In the genomic region with DNA sequence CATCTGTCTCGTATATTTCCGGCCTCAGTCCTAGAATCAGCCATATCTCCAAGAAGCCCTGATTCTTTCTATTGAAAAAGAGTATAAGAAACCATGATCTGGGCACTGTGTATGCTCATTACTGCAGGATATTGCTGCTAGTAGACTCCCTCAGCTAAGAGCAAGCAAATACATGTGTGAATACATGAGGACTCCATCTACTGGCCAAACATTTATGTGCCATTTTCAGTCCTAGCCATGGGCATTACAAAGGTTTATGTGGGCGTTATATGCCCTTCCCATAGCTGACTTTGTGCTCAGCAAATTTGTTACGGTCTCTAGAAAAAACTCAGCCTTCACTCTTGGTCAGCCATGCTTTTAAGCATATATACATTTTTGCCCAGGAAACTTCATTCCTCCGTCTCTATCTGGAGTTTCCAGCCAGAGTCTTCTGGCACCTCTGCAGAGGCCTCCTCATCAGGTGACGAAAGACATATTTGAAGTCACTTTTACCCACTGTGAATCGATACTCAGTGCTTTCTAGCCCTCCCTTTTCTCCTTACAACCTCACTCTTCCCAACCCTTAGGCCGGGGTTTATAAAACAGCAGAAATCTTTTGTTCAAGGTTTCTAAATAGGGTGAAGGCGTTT, we compare ENCODE assay signal across 10 cellular contexts.
DNase-seq lines count a peak whose midpoint lies in the region; ATAC-seq and TF ChIP-seq lines count a peak whose summit lies in the region.
"Had no signal": no experiment of that assay in that cellular context is flagged by ENCODE, and none has a peak within 500 bp of the region (broad histone marks: within the 10 kb centered on the region; RNA-seq: fewer than 3 reads in every experiment).

No MANE protein-coding gene starts in this region.

- no peak overlapping the region for H3K4me3 Mint-ChIP-seq in activated CD4-positive, alpha-beta T cell treated with anti-CD3 and anti-CD28 coated beads, Interleukin-2, amount 10 ng/mL, durations not matched to agents 24 days and 14 days

- H3K27me3 ChIP-seq in BE2C = no peaks in the 10 kb centered on the region
- H3K27me3 ChIP-seq: neutrophil had no signal

- peaks cover 3% of the 10 kb centered on the region for H3K9me3 Mint-ChIP-seq in activated CD4-positive, alpha-beta T cell treated with anti-CD3 and anti-CD28 coated beads, Interleukin-2, amount 10 ng/mL, durations not matched to agents 24 days and 14 days

- H4K20me1 ChIP-seq in OCI-LY7 (ENCODE audit: insufficient read depth, low read length) = no peaks in the 10 kb centered on the region

- no peaks in the 10 kb centered on the region for H3K79me2 ChIP-seq in OCI-LY7 (ENCODE audit: insufficient read depth, low read depth, low read length)

- CTCF ChIA-PET in OCI-LY7 (lab: Charles Lee; ENCODE audit: unreplicated experiment) = no interaction called here

- H3K27ac ChIP-seq in OCI-LY7 (ENCODE audit: low read depth, low read length, poor library complexity, severe bottlenecking) = no peak overlapping the region
- H3K27ac ChIP-seq: neutrophil had no signal

- H3K27me3 Mint-ChIP-seq in activated CD4-positive, alpha-beta T cell treated with anti-CD3 and anti-CD28 coated beads, Interleukin-2, amount 10 ng/mL, durations not matched to agents 24 days and 14 days = no peaks in the 10 kb centered on the region

- H3K4me1 ChIP-seq in BE2C (no peaks in the 10 kb centered on the region), OCI-LY7 (ENCODE audit: insufficient read depth, low read length, poor library complexity, severe bottlenecking) (no peaks in the 10 kb centered on the region)

- H3K36me3 Mint-ChIP-seq in activated CD4-positive, alpha-beta T cell treated with anti-CD3 and anti-CD28 coated beads, Interleukin-2, amount 10 ng/mL, durations not matched to agents 24 days and 14 days (ENCODE audit: low read depth) = no peaks in the 10 kb centered on the region

- POLR2A ChIA-PET in OCI-LY7 (lab: Charles Lee) = no interaction called here

- DNase-seq in BE2C (peak; percentile 25), HT1080 (ENCODE audit: low read depth) (peak; percentile 47), OCI-LY7 (ENCODE audit: low spot score) (no peak), globus pallidus (ENCODE audit: low spot score) (peak; percentile 16)
- DNase-seq in activated CD4-positive, alpha-beta T cell treated with anti-CD3 and anti-CD28 coated beads, Interleukin-2, amount 10 ng/mL, durations not matched to agents 24 days and 14 days = no peak
- no peak for DNase-seq in activated effector memory CD4-positive, alpha-beta T cell treated with anti-CD3 and anti-CD28 coated beads, Interleukin-2, amount 50 U/mL, for 16 hours
- DNase-seq: T-helper 2 cell had no signal

- H3K9me2 ChIP-seq in OCI-LY7 (ENCODE audit: insufficient read depth, low read length) = no peaks in the 10 kb centered on the region

- H2AFZ ChIP-seq in OCI-LY7 (ENCODE audit: low read length) = no peak overlapping the region

- intact Hi-C loops in OCI-LY7 (cut with micrococcal nuclease; ENCODE audit: unreplicated experiment) = no loop called here
- intact Hi-C loops in activated CD4-positive, alpha-beta T cell treated with anti-CD3 and anti-CD28 coated beads, Interleukin-2, amount 10 ng/mL, durations not matched to agents 24 days and 14 days (cut with micrococcal nuclease) = no loop called here

- H3K9me3 ChIP-seq in BE2C = no peaks in the 10 kb centered on the region
- no peaks in the 10 kb centered on the region for H3K9me3 ChIP-seq in OCI-LY7 (ENCODE audit: low read length)
- H3K9me3 ChIP-seq: neutrophil had no signal

- H3K4me2 ChIP-seq in OCI-LY7 (ENCODE audit: low read length) = no peak overlapping the region

- H3K4me3 ChIP-seq in BE2C (ENCODE audit: low read depth, low read length) (no peak overlapping the region), OCI-LY7 (ENCODE audit: low read depth, low read length, poor library complexity, severe bottlenecking) (no peak overlapping the region)

- BruUV-seq in OCI-LY7 (replicated peaks; lab: Mats Ljungman, UMichigan) = no TSS peak

- H3K27ac Mint-ChIP-seq in activated CD4-positive, alpha-beta T cell treated with anti-CD3 and anti-CD28 coated beads, Interleukin-2, amount 10 ng/mL, durations not matched to agents 24 days and 14 days = no peak overlapping the region

- TF ChIP-seq CTCF in BE2C (IDR thresholded peaks at IDR 0.05; ENCODE audit: low read depth, low read length) (peak; percentile 72), OCI-LY7 (conservative IDR thresholded peaks at IDR 0.05; ENCODE audit: low read length) (peak; percentile 40)

- H3K36me3 ChIP-seq in BE2C = no peaks in the 10 kb centered on the region
- H3K36me3 ChIP-seq in OCI-LY7 (ENCODE audit: insufficient read depth, low read length) = no peaks in the 10 kb centered on the region
- H3K36me3 ChIP-seq: neutrophil had no signal

- H3K4me1 Mint-ChIP-seq in activated CD4-positive, alpha-beta T cell treated with anti-CD3 and anti-CD28 coated beads, Interleukin-2, amount 10 ng/mL, durations not matched to agents 24 days and 14 days = no peaks in the 10 kb centered on the region

- no peak for ATAC-seq in HG03439 (IDR thresholded peaks at IDR 0.05; ENCODE audit: unreplicated experiment)
- ATAC-seq in HG02840 (IDR thresholded peaks at IDR 0.05; ENCODE audit: low FRiP score, unreplicated experiment) = no peak

Comparison
In these comparisons a context has a peak if more than half of its experiments do, and no peak if none do; other contexts are left out.
1. DNase-seq: peak in BE2C (single experiment), HT1080 (single experiment) and globus pallidus (single experiment); none in OCI-LY7 (single experiment), activated CD4-positive, alpha-beta T cell treated with anti-CD3 and anti-CD28 coated beads, Interleukin-2, amount 10 ng/mL, durations not matched to agents 24 days and 14 days (single experiment) and activated effector memory CD4-positive, alpha-beta T cell treated with anti-CD3 and anti-CD28 coated beads, Interleukin-2, amount 50 U/mL, for 16 hours (single experiment).